1 cellular context compared by ENCODE assay signal in the genomic region with DNA sequence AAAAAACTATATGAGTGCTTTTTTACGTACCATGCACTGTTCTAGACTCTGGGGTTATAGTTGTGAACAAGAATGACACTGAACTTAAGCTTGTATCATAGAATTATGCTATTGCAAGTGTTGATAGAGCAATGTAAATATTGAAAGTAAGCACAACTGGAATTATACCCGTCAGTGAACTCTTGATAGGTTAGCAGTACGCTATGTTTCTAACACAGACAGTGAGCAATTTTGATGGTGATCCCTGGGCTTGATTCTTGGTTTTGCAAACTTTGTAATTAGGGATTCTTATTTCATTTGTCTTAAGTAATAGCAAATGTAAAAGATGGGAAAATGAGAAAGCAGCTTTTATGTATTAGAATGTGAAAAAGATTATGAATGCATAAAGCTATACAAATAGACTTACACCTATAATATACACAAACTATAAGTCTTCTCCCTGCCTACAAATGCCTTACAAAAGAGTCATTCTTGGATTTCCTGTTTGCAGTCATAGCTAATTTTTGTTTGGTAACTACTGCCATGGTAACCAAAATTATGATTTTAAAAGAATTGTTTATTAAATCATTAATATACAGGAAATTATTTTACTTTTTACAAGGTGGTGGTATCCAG.
TF ChIP-seq lines count a peak whose summit lies in the region.

No MANE protein-coding gene starts in this region.

TF ChIP-seq in IMR-90, 13 proteins besides CTCF, POLR2A, EP300 and RAD21 (continued from another document):
- TF ChIP-seq, protein P1, sequence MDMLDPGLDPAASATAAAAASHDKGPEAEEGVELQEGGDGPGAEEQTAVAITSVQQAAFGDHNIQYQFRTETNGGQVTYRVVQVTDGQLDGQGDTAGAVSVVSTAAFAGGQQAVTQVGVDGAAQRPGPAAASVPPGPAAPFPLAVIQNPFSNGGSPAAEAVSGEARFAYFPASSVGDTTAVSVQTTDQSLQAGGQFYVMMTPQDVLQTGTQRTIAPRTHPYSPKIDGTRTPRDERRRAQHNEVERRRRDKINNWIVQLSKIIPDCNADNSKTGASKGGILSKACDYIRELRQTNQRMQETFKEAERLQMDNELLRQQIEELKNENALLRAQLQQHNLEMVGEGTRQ (IDR thresholded peaks at IDR 0.05; ENCODE audit: low read depth, low read length) = no peak
- TF ChIP-seq CHD1 (IDR thresholded peaks at IDR 0.05; ENCODE audit: low read depth, low read length) (no peak), RCOR1 (IDR thresholded peaks at IDR 0.05; ENCODE audit: insufficient replicate concordance, low read length) (no peak)
TF ChIP-seq in IMR-90: peak in this region for 0.
